In the genomic region with DNA sequence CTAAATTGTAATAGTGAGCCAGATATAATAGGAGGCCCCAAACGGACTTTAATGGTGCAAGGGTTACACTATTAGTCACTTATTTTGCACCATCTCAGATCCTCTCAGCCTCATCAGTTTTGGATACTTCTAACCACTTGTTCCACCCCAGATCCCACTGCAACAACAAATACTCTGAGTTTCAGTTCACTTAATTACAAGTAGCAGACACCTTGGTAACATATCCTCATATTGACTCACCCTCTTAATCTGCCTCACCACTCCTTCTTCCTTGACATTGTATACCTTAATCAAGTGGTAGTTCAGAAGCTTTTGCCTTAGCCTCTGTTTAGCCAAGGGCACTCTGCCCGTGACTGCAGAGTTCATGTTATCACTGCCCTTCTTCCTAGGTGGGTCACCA, we compare ENCODE assay signal across 17 cellular contexts.
A peak's percentile ranks its signal among the peaks of the same experiment; 100 is the strongest.
DNase-seq lines count a peak whose midpoint lies in the region; ATAC-seq, FAIRE-seq and TF ChIP-seq lines count a peak whose summit lies in the region.
"Had no signal": no experiment of that assay in that cellular context is flagged by ENCODE, and none has a peak within 500 bp of the region (broad histone marks: within the 10 kb centered on the region; RNA-seq: fewer than 3 reads in every experiment).

No MANE protein-coding gene starts in this region.

- TF ChIP-seq POLR2A in gastrocnemius medialis (IDR thresholded peaks at IDR 0.05), result no peak

- no peak for FAIRE-seq in pancreas (lab: Jason Lieb, UNC)

- no peak for TF ChIP-seq CTCF in colonic mucosa (IDR thresholded peaks at IDR 0.05)
- TF ChIP-seq CTCF in pancreas (IDR thresholded peaks at IDR 0.05), result no peak
- TF ChIP-seq CTCF in gastrocnemius medialis (IDR thresholded peaks at IDR 0.05 in 4 of 5, conservative IDR thresholded peaks at IDR 0.05 in 1 of 5), result no peak

- no peaks in the 10 kb centered on the region for H3K4me1 ChIP-seq in colonic mucosa
- no peaks in the 10 kb centered on the region for H3K4me1 ChIP-seq in pancreas
- H3K4me1 ChIP-seq in gastrocnemius medialis, result peaks cover 2 to 3% of the 10 kb centered on the region in 2 donors
- H3K4me1 ChIP-seq: body of pancreas had no signal

- DNase-seq in kidney tubule cell (ENCODE audit: low spot score) (peak; percentile 1), CD1c-positive myeloid dendritic cell (ENCODE audit: extremely low spot score) (no peak), colonic mucosa (no peak), pancreas (no peak), gastrocnemius medialis (no peak)
- DNase-seq: activated CD4-positive, alpha-beta T cell treated with anti-CD3 and anti-CD28 coated beads, Interleukin-2, amount 50 U/mL, for 48 hours; activated effector memory CD4-positive, alpha-beta T cell treated with Interleukin-2 at 50 U/mL for 16 hours; body of pancreas; GDM1; midbrain; NCI-H1048; NCI-H510A had no signal

- no peaks in the 10 kb centered on the region for H3K36me3 ChIP-seq in colonic mucosa
- no peaks in the 10 kb centered on the region for H3K36me3 ChIP-seq in pancreas
- H3K36me3 ChIP-seq in gastrocnemius medialis, result no peaks in the 10 kb centered on the region
- H3K36me3 ChIP-seq: thoracic aorta had no signal

- 60 to 71% methylated on average over 2 of the region's 2 CpGs for WGBS in pancreas, 2 donors

- intact Hi-C loops in colonic mucosa (cut with DNase I) (no loop called here), pancreas (cut with DNase I) (no loop called here), gastrocnemius medialis (cut with DNase I; ENCODE audit: low total_unique reads) (no loop called here)

- H3K4me3 ChIP-seq in colonic mucosa (no peak overlapping the region), pancreas (no peak overlapping the region), gastrocnemius medialis (no peak overlapping the region)
- H3K4me3 ChIP-seq: body of pancreas, smooth muscle cell, thoracic aorta had no signal

- H3K27ac ChIP-seq in colonic mucosa, result no peak overlapping the region
- H3K27ac ChIP-seq in pancreas, result no peak overlapping the region
- no peak overlapping the region for H3K27ac ChIP-seq in gastrocnemius medialis
- H3K27ac ChIP-seq: body of pancreas, thoracic aorta had no signal

- H3K9me3 ChIP-seq in colonic mucosa (no peaks in the 10 kb centered on the region), pancreas (no peaks in the 10 kb centered on the region), gastrocnemius medialis (no peaks in the 10 kb centered on the region)
- H3K9me3 ChIP-seq: body of pancreas, thoracic aorta had no signal

- H3K27me3 ChIP-seq in colonic mucosa (no peaks in the 10 kb centered on the region), pancreas (no peaks in the 10 kb centered on the region), gastrocnemius medialis (no peaks in the 10 kb centered on the region)
- H3K27me3 ChIP-seq: body of pancreas had no signal

- H3K9ac ChIP-seq in colonic mucosa (ENCODE audit: low read depth in 2 of 2, low read length in 2 of 2), result no peak overlapping the region

- in situ Hi-C loops in gastrocnemius medialis (cut with MboI; ENCODE audit: low sequenced_read_pairs in 4 of 4), result no loop called here

- peak; percentile 81 for ATAC-seq in GM18870 (IDR thresholded peaks at IDR 0.05; ENCODE audit: unreplicated experiment)
- peak; percentile 79 for ATAC-seq in GM21619 (IDR thresholded peaks at IDR 0.05; ENCODE audit: unreplicated experiment)
- peak; percentile 65 for ATAC-seq in HG03521 (IDR thresholded peaks at IDR 0.05; ENCODE audit: unreplicated experiment)
- ATAC-seq in pancreas, result no peak
- ATAC-seq in gastrocnemius medialis, result no peak
- ATAC-seq: body of pancreas had no signal

Comparison
In these comparisons a context has a peak if more than half of its experiments do, and no peak if none do; other contexts are left out.
1. ATAC-seq: peak in GM18870 (single experiment), GM21619 (single experiment) and HG03521 (single experiment); none in pancreas (0 of 4) and gastrocnemius medialis (0 of 2).